Comparison of ENCODE assay signal across 29 cellular contexts in the genomic region with DNA sequence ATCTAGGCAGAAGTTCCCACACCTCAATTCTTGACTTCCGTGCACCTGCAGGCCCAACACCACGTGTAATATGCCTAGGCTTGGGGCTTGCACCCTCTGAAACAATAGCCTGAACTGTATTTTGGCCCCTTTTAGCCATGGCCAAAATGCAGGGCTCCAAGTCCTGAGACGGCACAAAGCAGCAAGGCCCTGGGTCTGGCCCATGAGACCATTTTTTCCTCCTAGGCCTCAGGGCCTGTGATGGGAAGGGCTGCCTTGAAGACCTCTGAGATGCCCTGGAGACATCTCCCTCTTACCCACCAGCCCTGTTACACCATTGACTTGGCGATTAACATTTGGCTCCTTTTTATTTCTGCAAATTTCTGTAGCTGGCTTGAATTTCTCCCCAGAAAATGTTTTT.
"Had no signal": no experiment of that assay in that cellular context is flagged by ENCODE, and none has a peak within 500 bp of the region (broad histone marks: within the 10 kb centered on the region; RNA-seq: fewer than 3 reads in every experiment).

No MANE protein-coding gene starts in this region.

- H3K4me3 Mint-ChIP-seq: stimulated activated effector memory CD8-positive, alpha-beta T cell treated with anti-CD3 and anti-CD28 coated beads, Interleukin-12 subunit alpha, Interleukin-12 subunit beta, amount 100 ng/mL, for 72 hours; stimulated activated memory B cell treated with anti-CD40 and anti-IgM and Interleukin-4, amounts not matched to agents 10 μg/mL and 1 μg/mL and 100 μg/mL, for 72 hours; stimulated activated naive B cell treated with anti-CD40 and anti-IgM and Interleukin-4, amounts not matched to agents 10 μg/mL and 1 μg/mL and 100 μg/mL, for 72 hours; stimulated activated naive CD8-positive, alpha-beta T cell treated with anti-CD3 and anti-CD28 coated beads, Interleukin-15, amount 100 ng/mL, for 72 hours; stimulated activated naive CD8-positive, alpha-beta T cell treated with anti-CD3 and anti-CD28 coated beads, Interleukin-15, Interleukin-2, amounts not matched to agents 100 ng/mL and 50 ng/mL, for 24 hours; type B pancreatic cell had no signal

- ATAC-seq: stimulated activated effector memory CD8-positive, alpha-beta T cell treated with anti-CD3 and anti-CD28 coated beads, Interleukin-12 subunit alpha, Interleukin-12 subunit beta, amount 100 ng/mL, for 72 hours; stimulated activated memory B cell treated with anti-CD40 and anti-IgM and Interleukin-4, amounts not matched to agents 10 μg/mL and 1 μg/mL and 100 μg/mL, for 72 hours; stimulated activated naive B cell treated with anti-CD40 and anti-IgM and Interleukin-4, amounts not matched to agents 10 μg/mL and 1 μg/mL and 100 μg/mL, for 72 hours; stimulated activated naive CD8-positive, alpha-beta T cell treated with anti-CD3 and anti-CD28 coated beads, Interleukin-15, amount 100 ng/mL, for 72 hours; stimulated activated naive CD8-positive, alpha-beta T cell treated with anti-CD3 and anti-CD28 coated beads, Interleukin-15, Interleukin-2, amounts not matched to agents 100 U/mL and 50 U/mL, for 24 hours; upper lobe of right lung had no signal

- H3K27ac ChIP-seq: stomach, suprapubic skin, testis, thoracic aorta, thyroid gland, tibial artery, tibial nerve, transverse colon, upper lobe of left lung, upper lobe of right lung, uterus, vagina had no signal

- H3K36me3 ChIP-seq: stomach, thoracic aorta, thyroid gland, tibial artery, tibial nerve, transverse colon, upper lobe of left lung, upper lobe of right lung, uterus, vagina had no signal

- H3K4me3 ChIP-seq: stomach, suprapubic skin, testis, thoracic aorta, thyroid gland, tibial artery, tibial nerve, transverse colon, upper lobe of left lung, upper lobe of right lung, uterus, vagina had no signal

- H3K9me3 Mint-ChIP-seq: type B pancreatic cell had no signal

- H3K4me1 ChIP-seq: stomach, testis, thyroid gland, tibial nerve, upper lobe of left lung, upper lobe of right lung, uterus had no signal

- H3K9me3 ChIP-seq: suprapubic skin, testis, thoracic aorta, thyroid gland, transverse colon, upper lobe of right lung, uterus, vagina had no signal

- DNase-seq: stimulated activated CD4-positive, alpha-beta T cell treated with anti-CD3 and anti-CD28 coated beads, Interleukin-2, amount 100 ng/mL, for 48 hours; stimulated activated CD4-positive, alpha-beta T cell treated with anti-CD3 and anti-CD28 coated beads, Interleukin-4, amount 100 ng/mL, for 1 hour; stimulated activated CD4-positive, alpha-beta T cell treated with anti-CD3 and anti-CD28 coated beads, Interleukin-4, amount 100 ng/mL, for 24 hours; stimulated activated CD4-positive, alpha-beta T cell treated with anti-CD3 and anti-CD28 coated beads, Interleukin-4, amount 100 ng/mL, for 4 hours; stimulated activated CD8-positive, alpha-beta memory T cell treated with anti-CD3 and anti-CD28 coated beads, Interleukin-4, amount 100 ng/mL, for 48 hours; stimulated activated naive B cell treated with anti-CD40 and anti-IgM and Interleukin-4, amounts not matched to agents 10 μg/mL and 1 μg/mL and 100 μg/mL, for 72 hours; stimulated activated naive CD4-positive, alpha-beta T cell; stimulated activated naive CD4-positive, alpha-beta T cell treated with Interleukin-2 at 50 U/mL for 16 hours; stimulated activated naive CD8-positive, alpha-beta T cell treated with anti-CD3 and anti-CD28 coated beads, Interleukin-15, amount 100 ng/mL, for 72 hours; stimulated activated naive CD8-positive, alpha-beta T cell treated with anti-CD3 and anti-CD28 coated beads, Interleukin-15, Interleukin-2, amounts not matched to agents 100 U/mL and 50 U/mL, for 24 hours; stomach; substantia nigra; testis; thyroid gland; tibial artery; transverse colon; trophoblast cell; upper lobe of left lung; upper lobe of right lung; uterus had no signal

- H3K4me1 Mint-ChIP-seq: stimulated activated effector memory CD8-positive, alpha-beta T cell treated with anti-CD3 and anti-CD28 coated beads, Interleukin-12 subunit alpha, Interleukin-12 subunit beta, amount 100 ng/mL, for 72 hours; stimulated activated memory B cell treated with anti-CD40 and anti-IgM and Interleukin-4, amounts not matched to agents 10 μg/mL and 1 μg/mL and 100 μg/mL, for 72 hours; stimulated activated naive B cell treated with anti-CD40 and anti-IgM and Interleukin-4, amounts not matched to agents 10 μg/mL and 1 μg/mL and 100 μg/mL, for 72 hours; stimulated activated naive CD8-positive, alpha-beta T cell treated with anti-CD3 and anti-CD28 coated beads, Interleukin-15, amount 100 ng/mL, for 72 hours had no signal

- FAIRE-seq: urothelium cell line had no signal

- H3K27me3 ChIP-seq: stomach, suprapubic skin, testis, thyroid gland, tibial artery, tibial nerve, transverse colon, upper lobe of left lung, upper lobe of right lung, uterus, vagina had no signal

- H3K36me3 Mint-ChIP-seq: stimulated activated effector memory CD8-positive, alpha-beta T cell treated with anti-CD3 and anti-CD28 coated beads, Interleukin-12 subunit alpha, Interleukin-12 subunit beta, amount 100 ng/mL, for 72 hours; stimulated activated memory B cell treated with anti-CD40 and anti-IgM and Interleukin-4, amounts not matched to agents 10 μg/mL and 1 μg/mL and 100 μg/mL, for 72 hours; stimulated activated naive B cell treated with anti-CD40 and anti-IgM and Interleukin-4, amounts not matched to agents 10 μg/mL and 1 μg/mL and 100 μg/mL, for 72 hours; type B pancreatic cell had no signal

- H3K27me3 Mint-ChIP-seq: stimulated activated naive CD8-positive, alpha-beta T cell treated with anti-CD3 and anti-CD28 coated beads, Interleukin-15, amount 100 ng/mL, for 72 hours; stimulated activated naive CD8-positive, alpha-beta T cell treated with anti-CD3 and anti-CD28 coated beads, Interleukin-15, Interleukin-2, amounts not matched to agents 100 ng/mL and 50 ng/mL, for 24 hours; type B pancreatic cell had no signal
